23 cellular contexts compared by ENCODE assay signal in the genomic region with DNA sequence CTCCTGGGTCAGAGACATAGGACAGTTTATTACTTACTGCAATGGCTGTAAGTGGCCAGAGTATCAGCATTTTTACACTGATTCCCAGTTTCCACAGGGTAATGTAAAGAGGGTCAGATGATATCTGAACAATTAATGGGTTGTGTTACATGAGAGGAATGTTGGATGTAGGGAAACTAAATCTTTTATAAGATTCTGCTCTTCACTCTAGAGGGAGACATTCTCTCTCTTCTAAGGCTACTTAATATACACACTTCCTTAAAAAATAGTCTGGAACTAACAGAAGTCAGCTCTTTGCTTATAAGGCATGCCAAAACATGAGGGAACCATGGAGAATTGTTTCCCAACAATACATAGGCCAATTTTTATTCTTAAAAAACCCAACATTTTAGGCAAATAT.
"Had no signal": no experiment of that assay in that cellular context is flagged by ENCODE, and none has a peak within 500 bp of the region (broad histone marks: within the 10 kb centered on the region; RNA-seq: fewer than 3 reads in every experiment).

No MANE protein-coding gene starts in this region.

- H3K27me3 ChIP-seq: cardiac muscle cell, testis, upper lobe of right lung had no signal

- ATAC-seq: activated CD4-positive, alpha-beta T cell treated with anti-CD3 and anti-CD28 coated beads for 36 hours; activated CD8-positive, alpha-beta T cell treated with anti-CD3 and anti-CD28 coated beads for 36 hours; activated T-cell treated with anti-CD3 and anti-CD28 coated beads, Interleukin-2, amount 50 U/mL, for 72 hours; left lobe of liver; psoas muscle; sciatic nerve; stimulated activated naive CD8-positive, alpha-beta T cell treated with anti-CD3 and anti-CD28 coated beads, Interleukin-15, amount 100 ng/mL, for 72 hours; T-cell; upper lobe of right lung had no signal

- H3K9me3 ChIP-seq: testis, upper lobe of right lung had no signal

- H3K36me3 ChIP-seq: cardiac muscle cell, upper lobe of right lung, WERI-Rb-1 had no signal

- H3K27ac ChIP-seq: cardiac muscle cell, psoas muscle, testis, upper lobe of right lung, WERI-Rb-1 had no signal

- H3K4me1 ChIP-seq: psoas muscle, testis, upper lobe of right lung had no signal

- H3K4me3 ChIP-seq: cardiac muscle cell, psoas muscle, testis, upper lobe of right lung had no signal

- DNase-seq: activated CD4-positive, alpha-beta T cell treated with anti-CD3 and anti-CD28 coated beads for 36 hours; activated CD8-positive, alpha-beta memory T cell treated with anti-CD3 and anti-CD28 coated beads, Interleukin-2, amount 50 U/mL, for 4 hours; activated CD8-positive, alpha-beta T cell treated with anti-CD3 and anti-CD28 coated beads for 36 hours; activated gamma-delta T cell treated with Interleukin-2 at 50 U/mL for 16 hours; activated naive CD8-positive, alpha-beta T cell treated with anti-CD3 and anti-CD28 coated beads, Interleukin-2, amount 10 ng/mL, durations not matched to agents 7 days and 5 days; activated T-cell treated with anti-CD3 and anti-CD28 coated beads, Interleukin-2, amount 50 U/mL, for 72 hours; anterior cingulate cortex; cortex of kidney; effector CD8-positive, alpha-beta T cell; foreskin fibroblast; head of caudate nucleus; nephron progenitor cell; psoas muscle; stimulated activated CD4-positive, alpha-beta T cell treated with anti-CD3 and anti-CD28 coated beads, Interleukin-4, amount 100 ng/mL, for 1 hour; stimulated activated naive CD8-positive, alpha-beta T cell treated with anti-CD3 and anti-CD28 coated beads, Interleukin-15, amount 100 ng/mL, for 72 hours; T-cell; T1000; testis; upper lobe of right lung; WERI-Rb-1 had no signal
